ENCODE assay signal across 30 cellular contexts in genomic region chr9:37811906-37812476, GRCh38. TPM values are rescaled to one million over a fixed set of nuclear protein-coding genes. Genes with fewer than 3 reads are reported as not detected.
DNase-seq lines count a peak whose midpoint lies in the region; ATAC-seq, FAIRE-seq and TF ChIP-seq lines count a peak whose summit lies in the region.
"Had no signal": no experiment of that assay in that cellular context is flagged by ENCODE, and none has a peak within 500 bp of the region (broad histone marks: within the 10 kb centered on the region; RNA-seq: fewer than 3 reads in every experiment).

No MANE protein-coding gene starts in this region.

- no peak for FAIRE-seq in small intestine (lab: Jason Lieb, UNC)
- FAIRE-seq: endometrium, TTC549 had no signal

- CTCF ChIA-PET in mammary epithelial cell (lab: Charles Lee; ENCODE audit: low non-redundant PET) = no interaction called here

- H4K20me1 ChIP-seq in mammary epithelial cell (ENCODE audit: insufficient read depth, low read length) = no peaks in the 10 kb centered on the region

- intact Hi-C loops in mammary epithelial cell (cut with micrococcal nuclease) = no loop called here

- no peak for DNase-seq in activated T-cell treated with anti-CD3 and anti-CD28 coated beads, Interleukin-2, amount 50 U/mL, for 72 hours
- DNase-seq in activated T-cell treated with anti-CD3 and anti-CD28 coated beads, Interleukin-2, amount 50 U/mL, for 48 hours = no peak
- DNase-seq in SK-N-MC (ENCODE audit: low read depth, low spot score) = no peak
- no peak for DNase-seq in immature natural killer cell
- no peak for DNase-seq in mammary epithelial cell
- no peak for DNase-seq in small intestine
- DNase-seq: activated effector memory CD4-positive, alpha-beta T cell treated with Interleukin-2 at 50 U/mL for 16 hours; body of pancreas; CD4-positive, alpha-beta T cell; DND-41; dorsolateral prefrontal cortex; foreskin fibroblast; HCEC 1CT; IMR-90; islet precursor cell; MV-4-11; NCI-H1436; NCI-H226; NCI-H526 treated with DMSO at 0.1 percent for 48 hours; PC-3; stimulated activated CD4-positive, alpha-beta T cell treated with anti-CD3 and anti-CD28 coated beads, Interleukin-4, amount 100 ng/mL, for 1 hour; T-helper 17 cell; thyroid gland; uterus had no signal

- peaks cover 58% of the 10 kb centered on the region for H3K79me2 ChIP-seq in mammary epithelial cell (ENCODE audit: insufficient read depth, low read length)

- H3K27me3 ChIP-seq in mammary epithelial cell (ENCODE audit: insufficient read depth, low read length) (no peaks in the 10 kb centered on the region), small intestine (ENCODE audit: control insufficient read depth in 2 of 2, insufficient read depth in 2 of 2, low read length in 2 of 2) (no peaks in the 10 kb centered on the region)
- H3K27me3 ChIP-seq: body of pancreas, dorsolateral prefrontal cortex, esophagus muscularis mucosa, thyroid gland, uterus had no signal

- no peaks in the 10 kb centered on the region for H3K4me1 Mint-ChIP-seq in activated T-cell treated with anti-CD3 and anti-CD28 coated beads, Interleukin-2, amount 50 U/mL, for 72 hours (ENCODE audit: low read depth)
- H3K4me1 Mint-ChIP-seq in immature natural killer cell = peaks cover 2 to 19% of the 10 kb centered on the region in 2 donors

- H3K4me2 ChIP-seq in mammary epithelial cell (ENCODE audit: insufficient read depth, low read depth, low read length) = no peak overlapping the region

- in situ Hi-C loops in mammary epithelial cell (cut with MboI; ENCODE audit: low sequenced_read_pairs in 2 of 2) = no loop called here

- H3K36me3 Mint-ChIP-seq in activated T-cell treated with anti-CD3 and anti-CD28 coated beads, Interleukin-2, amount 50 U/mL, for 72 hours (ENCODE audit: insufficient read depth in 2 of 2) = peaks cover 2 to 3% of the 10 kb centered on the region in 2 donors
- peaks cover 0 to 5% (median 0%) of the 10 kb centered on the region in 3 donors for H3K36me3 Mint-ChIP-seq in immature natural killer cell

- TF ChIP-seq CTCF in mammary epithelial cell (conservative IDR thresholded peaks at IDR 0.05 in 1 of 2, IDR thresholded peaks at IDR 0.05 in 1 of 2; ENCODE audit: extremely low read depth in 1 of 2, insufficient read depth in 1 of 2, low read depth in 1 of 2, low read length in 2 of 2) = no peak

- no peak overlapping the region for H2AFZ ChIP-seq in mammary epithelial cell (ENCODE audit: low read depth, low read length)

- no TSS peak for BruUV-seq in mammary epithelial cell (replicated peaks; lab: Mats Ljungman, UMichigan)

- WGBS in mammary epithelial cell (ENCODE audit: low coverage, missing lambda C conversion rate) = 99% methylated on average over 6 of the region's 6 CpGs
- WGBS in small intestine, 3 donors = 97 to 99% (median 98%) methylated on average over 6 of the region's 6 CpGs

- no peak overlapping the region for H3K9ac ChIP-seq in SK-N-MC (ENCODE audit: insufficient read length)
- H3K9ac ChIP-seq in mammary epithelial cell (ENCODE audit: insufficient read depth, low read length) = no peak overlapping the region

- H3K4me3 ChIP-seq in SK-N-MC (no peak overlapping the region), mammary epithelial cell (replicated peaks in 1 of 3; ENCODE audit: insufficient read depth in 1 of 3, low read depth in 2 of 3, low read length in 3 of 3) (no peak overlapping the region), small intestine (ENCODE audit: low read depth in 1 of 2, low read length in 2 of 2) (no peak overlapping the region)
- H3K4me3 ChIP-seq: body of pancreas, dorsolateral prefrontal cortex, esophagus muscularis mucosa, thyroid gland, uterus had no signal

- no peaks in the 10 kb centered on the region for H3K9me3 Mint-ChIP-seq in activated T-cell treated with anti-CD3 and anti-CD28 coated beads, Interleukin-2, amount 50 U/mL, for 72 hours
- no peaks in the 10 kb centered on the region for H3K9me3 Mint-ChIP-seq in immature natural killer cell
- H3K9me3 Mint-ChIP-seq: CD4-positive, alpha-beta T cell; central memory CD8-positive, alpha-beta T cell had no signal

- dilution Hi-C loops in mammary epithelial cell (cut with HindIII; ENCODE audit: low sequenced_read_pairs) = no loop called here

- no peaks in the 10 kb centered on the region for H3K27me3 Mint-ChIP-seq in activated T-cell treated with anti-CD3 and anti-CD28 coated beads, Interleukin-2, amount 50 U/mL, for 72 hours (ENCODE audit: low read depth)
- peaks cover 0 to 2% (median 0%) of the 10 kb centered on the region in 3 donors for H3K27me3 Mint-ChIP-seq in immature natural killer cell (ENCODE audit: low read depth in 3 of 3)
- H3K27me3 Mint-ChIP-seq: CD4-positive, alpha-beta T cell; central memory CD8-positive, alpha-beta T cell; T-helper 17 cell had no signal

- H3K4me3 Mint-ChIP-seq in activated T-cell treated with anti-CD3 and anti-CD28 coated beads, Interleukin-2, amount 50 U/mL, for 72 hours = no peak overlapping the region
- H3K4me3 Mint-ChIP-seq in immature natural killer cell = no peak overlapping the region
- H3K4me3 Mint-ChIP-seq: CD4-positive, alpha-beta T cell; central memory CD8-positive, alpha-beta T cell; T-helper 17 cell had no signal

- H3K4me1 ChIP-seq in mammary epithelial cell (ENCODE audit: insufficient read depth, low read length) = no peaks in the 10 kb centered on the region
- H3K4me1 ChIP-seq in small intestine (ENCODE audit: control insufficient read depth in 2 of 2, insufficient read depth in 1 of 2, low read depth in 1 of 2, low read length in 1 of 2) = no peaks in the 10 kb centered on the region
- H3K4me1 ChIP-seq: body of pancreas, thyroid gland, uterus had no signal

- H3K36me3 ChIP-seq in SK-N-MC (ENCODE audit: insufficient read depth, low read length) = peaks cover 30% of the 10 kb centered on the region
- H3K36me3 ChIP-seq in mammary epithelial cell (ENCODE audit: insufficient read depth, low read length) = no peaks in the 10 kb centered on the region
- peaks cover 0 to 2% of the 10 kb centered on the region in 2 donors for H3K36me3 ChIP-seq in small intestine (ENCODE audit: control insufficient read depth in 2 of 2, insufficient read depth in 2 of 2, low read length in 2 of 2)
- H3K36me3 ChIP-seq: thyroid gland, uterus had no signal

- H3K27ac Mint-ChIP-seq in activated T-cell treated with anti-CD3 and anti-CD28 coated beads, Interleukin-2, amount 50 U/mL, for 72 hours = peak overlapping the region; percentile 78
- peak overlapping the region in 5 of 6 donors; percentile 0 to 58 (median 15) for H3K27ac Mint-ChIP-seq in immature natural killer cell
- H3K27ac Mint-ChIP-seq: CD4-positive, alpha-beta T cell; T-helper 17 cell had no signal

- no peaks in the 10 kb centered on the region; the same call in 1 of the 2 replicates for H3K9me3 ChIP-seq in SK-N-MC (ENCODE audit: low read depth, low read length)
- no peaks in the 10 kb centered on the region for H3K9me3 ChIP-seq in mammary epithelial cell (replicated peaks; ENCODE audit: insufficient read depth, low read length)
- no peaks in the 10 kb centered on the region for H3K9me3 ChIP-seq in small intestine (ENCODE audit: control insufficient read depth, low read depth)
- H3K9me3 ChIP-seq: body of pancreas, esophagus muscularis mucosa, thyroid gland, uterus had no signal

- no peak for ATAC-seq in activated T-cell treated with anti-CD3 and anti-CD28 coated beads, Interleukin-2, amount 50 U/mL, for 72 hours (replicated peaks in 1 of 2)
- ATAC-seq: activated CD4-positive, CD25-positive, alpha-beta regulatory T cell treated with anti-CD3 and anti-CD28 coated beads, Interleukin-2, amount 50 U/mL, for 24 hours; body of pancreas; PC-3; sciatic nerve; T-helper 17 cell had no signal

- H3K27ac ChIP-seq in SK-N-MC (peak overlapping the region; percentile 79), mammary epithelial cell (ENCODE audit: insufficient read depth, low read depth, low read length) (no peak overlapping the region), small intestine (ENCODE audit: low read depth in 1 of 2, low read length in 1 of 2) (no peak overlapping the region)
- H3K27ac ChIP-seq: body of pancreas, dorsolateral prefrontal cortex, esophagus muscularis mucosa, thyroid gland, uterus had no signal

RNA-seq across cellular contexts. Expression of gene DCAF10, which starts 11.4 kb away (rescaled TPM):
- 10 to 100 TPM; 27.2 to 27.6 TPM for total RNA-seq in activated T-cell treated with anti-CD3 and anti-CD28 coated beads, Interleukin-2, amount 50 U/mL, for 72 hours
- polyA plus RNA-seq in immature natural killer cell = 10 to 100 TPM; 16.2 to 31.0 (median 28.4) TPM
- total RNA-seq in mammary epithelial cell = 10 to 100 TPM; 24.7 to 31.7 TPM
- 22.4 TPM for polyA plus RNA-seq in mammary epithelial cell
- polyA minus RNA-seq in mammary epithelial cell = 61.7 TPM
- polyA plus RNA-seq in small intestine = 1 to 10 TPM; 5.6 to 9.2 (median 5.7) TPM

RNA-seq across cellular contexts. Expression of gene EXOSC3, which starts 27.1 kb away (rescaled TPM):
- total RNA-seq in activated T-cell treated with anti-CD3 and anti-CD28 coated beads, Interleukin-2, amount 50 U/mL, for 72 hours = 10 to 100 TPM; 60.2 to 72.0 TPM
- polyA plus RNA-seq in immature natural killer cell (10 to 100 TPM; 16.5 to 26.2 (median 22.5) TPM), mammary epithelial cell (37.9 TPM), small intestine (10 to 100 TPM; 11.9 to 38.8 (median 17.4) TPM)
- 10 to 100 TPM; 24.7 to 46.5 TPM for total RNA-seq in mammary epithelial cell
- 8.2 TPM for polyA minus RNA-seq in mammary epithelial cell

RNA-seq across cellular contexts. Expression of gene TRMT10B, which starts 58.4 kb away (rescaled TPM):
- 10 to 100 TPM; 15.9 to 16.1 TPM for total RNA-seq in activated T-cell treated with anti-CD3 and anti-CD28 coated beads, Interleukin-2, amount 50 U/mL, for 72 hours
- 10 to 100 TPM in 1 of 3 donors, 1 to 10 TPM in 2; 7.8 to 11.9 (median 9.2) TPM for polyA plus RNA-seq in immature natural killer cell
- total RNA-seq in mammary epithelial cell = 1 to 10 TPM; 2.7 to 7.5 TPM
- polyA plus RNA-seq in mammary epithelial cell = 3.7 TPM
- polyA minus RNA-seq in mammary epithelial cell = not detected
- 1 to 10 TPM; 4.5 to 6.0 (median 5.1) TPM for polyA plus RNA-seq in small intestine
